ENCODE assay signal across 8 cellular contexts in the genomic region with DNA sequence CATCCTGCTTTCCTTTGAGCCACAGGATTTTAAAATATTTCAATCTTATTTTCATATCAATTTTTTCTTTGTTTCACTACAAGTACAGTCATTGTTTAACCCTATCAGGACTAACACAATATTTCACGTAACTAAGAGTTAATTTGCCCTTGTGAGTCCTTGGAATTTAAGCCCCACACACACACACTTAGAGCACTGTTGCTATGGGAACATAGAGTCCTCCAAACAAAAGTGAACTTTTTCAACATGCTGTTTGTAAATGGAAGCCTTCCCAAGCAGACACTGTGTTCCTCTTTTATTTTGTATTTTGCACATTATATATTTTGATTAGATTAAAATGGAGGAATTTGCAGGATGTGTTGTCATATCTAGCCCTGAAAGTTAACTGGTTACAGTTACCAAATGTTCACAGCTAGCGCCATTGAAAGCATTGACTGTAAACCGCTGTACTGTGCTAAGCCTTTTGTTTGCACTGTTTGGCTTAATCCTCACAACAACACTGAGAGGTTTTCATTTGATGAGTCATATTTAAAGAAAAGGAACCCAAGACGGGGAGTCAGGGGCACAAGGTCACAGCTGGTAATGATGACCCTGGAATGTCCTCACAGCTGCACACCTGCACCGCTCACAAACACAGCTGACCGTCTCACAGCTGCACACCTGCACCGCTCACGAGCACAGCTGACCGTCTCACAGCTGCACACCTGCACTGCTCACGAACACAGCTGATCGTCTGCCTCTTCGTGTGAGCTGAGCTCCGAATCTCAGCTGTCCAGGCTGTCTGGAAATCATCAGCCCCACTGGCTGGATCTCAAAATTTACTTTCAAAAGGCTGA. TPM values are rescaled to one million over a fixed set of nuclear protein-coding genes. Genes with fewer than 3 reads are reported as not detected.
DNase-seq lines count a peak whose midpoint lies in the region; ATAC-seq and TF ChIP-seq lines count a peak whose summit lies in the region.

No MANE protein-coding gene starts in this region.

- TF ChIP-seq POLR2A in esophagus muscularis mucosa (IDR thresholded peaks at IDR 0.05; ENCODE audit: low read depth): no peak

- no peak for TF ChIP-seq CTCF in A673 (conservative IDR thresholded peaks at IDR 0.05; ENCODE audit: low read depth, low read length)
- no peak for TF ChIP-seq CTCF in esophagus muscularis mucosa (IDR thresholded peaks at IDR 0.05)

- 34% methylated on average over 8 of the region's 13 CpGs for whole genome bisulfite sequencing in esophagus muscularis mucosa

- peaks cover 12% of the 10 kb centered on the region for H3K4me1 ChIP-seq in A673 (ENCODE audit: insufficient read depth, low read length, poor library complexity, severe bottlenecking)
- peaks cover 43 to 60% (median 53%) of the 10 kb centered on the region in 4 donors for H3K4me1 ChIP-seq in esophagus muscularis mucosa

- ATAC-seq in GM21576 (IDR thresholded peaks at IDR 0.05; ENCODE audit: unreplicated experiment) (peak; percentile 49), HG02970 (IDR thresholded peaks at IDR 0.05; ENCODE audit: low FRiP score, unreplicated experiment) (no peak), HG03045 (IDR thresholded peaks at IDR 0.05; ENCODE audit: unreplicated experiment) (no peak)

- POLR2A ChIA-PET in A673 (lab: Charles Lee; ENCODE audit: low non-redundant PET): no interaction called here

- H3K27me3 ChIP-seq in A673 (replicated peaks; ENCODE audit: insufficient read depth, low read depth, low read length, poor library complexity) (no peaks in the 10 kb centered on the region), esophagus muscularis mucosa (no peaks in the 10 kb centered on the region)

- no peak overlapping the region for H3K4me3 ChIP-seq in A673 (ENCODE audit: low read depth, low read length, poor library complexity, severe bottlenecking)
- peak overlapping the region; percentile 10 to 35 (median 19) for H3K4me3 ChIP-seq in esophagus muscularis mucosa

- CTCF ChIA-PET in A673 (lab: Charles Lee): no interaction called here

- H3K27ac ChIP-seq in A673 (ENCODE audit: low read depth, low read length, poor library complexity, severe bottlenecking) (no peak overlapping the region), esophagus muscularis mucosa (replicated peaks in 1 of 4) (peak overlapping the region; percentile 50 to 69 (median 61))

- H3K9me3 ChIP-seq in A673 (ENCODE audit: low read depth, low read length, poor library complexity, severe bottlenecking): no peaks in the 10 kb centered on the region
- no peaks in the 10 kb centered on the region for H3K9me3 ChIP-seq in esophagus muscularis mucosa

- BruUV-seq in A673 (replicated peaks; lab: Mats Ljungman, UMichigan): no TSS peak

- intact Hi-C loops in A673 (cut with micrococcal nuclease; ENCODE audit: unreplicated experiment) (no loop called here), esophagus muscularis mucosa (cut with DNase I) (no loop called here)

- peak; percentile 40 for DNase-seq in A673 (ENCODE audit: low spot score)
- peak; percentile 19 for DNase-seq in NCI-H2227 (lab: John Stamatoyannopoulos, UW; ENCODE audit: unreplicated experiment)
- no peak for DNase-seq in esophagus muscularis mucosa (ENCODE audit: extremely low spot score)
- DNase-seq in pulmonary artery endothelial cell (ENCODE audit: low read depth, low spot score): peak; percentile 32
- DNase-seq in activated CD4-positive, alpha-beta T cell treated with anti-CD3 and anti-CD28 coated beads, Interleukin-2, amount 50 U/mL, for 1 hour: no peak

- no peak for TF ChIP-seq EP300 in esophagus muscularis mucosa (IDR thresholded peaks at IDR 0.05)

- H3K36me3 ChIP-seq in A673 (ENCODE audit: insufficient read depth, low read length, poor library complexity, severe bottlenecking): peaks cover 18% of the 10 kb centered on the region
- peaks cover 0 to 36% (median 14%) of the 10 kb centered on the region in 4 donors for H3K36me3 ChIP-seq in esophagus muscularis mucosa

RNA-seq across cellular contexts. Expression of a gene that starts 6.3 kb away (rescaled TPM):
- total RNA-seq in A673 (2021): 163 and 175 TPM in 2 replicates
- 10 to 100 TPM; 12.0 to 49.8 (median 26.4) TPM for total RNA-seq in esophagus muscularis mucosa
- total RNA-seq in pulmonary artery endothelial cell: 130 and 143 TPM in 2 replicates

Comparison
In these comparisons a context has a peak if more than half of its experiments do, and no peak if none do; other contexts are left out.
1. DNase-seq: peak in A673 (single experiment), NCI-H2227 (single experiment) and pulmonary artery endothelial cell (single experiment); none in esophagus muscularis mucosa (single experiment) and activated CD4-positive, alpha-beta T cell treated with anti-CD3 and anti-CD28 coated beads, Interleukin-2, amount 50 U/mL, for 1 hour (single experiment).